In genomic region chr12:47527816-47528215, GRCh38 we compare ENCODE assay signal across 22 cellular contexts.
"Had no signal": no experiment of that assay in that cellular context is flagged by ENCODE, and none has a peak within 500 bp of the region (broad histone marks: within the 10 kb centered on the region; RNA-seq: fewer than 3 reads in every experiment).

No MANE protein-coding gene starts in this region.

- H3K27me3 Mint-ChIP-seq: activated naive CD8-positive, alpha-beta T cell treated with anti-CD3 and anti-CD28 coated beads for 36 hours had no signal

- H3K27me3 ChIP-seq: cardiac muscle cell, suprapubic skin, upper lobe of right lung had no signal

- H3K9me3 ChIP-seq: upper lobe of right lung had no signal

- H3K27ac ChIP-seq: cardiac muscle cell, coronary artery, heart left ventricle, left ventricle myocardium inferior, suprapubic skin, upper lobe of right lung had no signal

- ATAC-seq: activated T-cell treated with anti-CD3 and anti-CD28 coated beads, Interleukin-2, amount 50 U/mL, for 4 hours; effector memory CD8-positive, alpha-beta T cell; heart left ventricle; stimulated activated naive CD8-positive, alpha-beta T cell treated with anti-CD3 and anti-CD28 coated beads, Interleukin-15, Interleukin-2, amounts not matched to agents 100 U/mL and 50 U/mL, for 24 hours; upper lobe of right lung had no signal

- H3K4me3 ChIP-seq: cardiac muscle cell, coronary artery, heart left ventricle, left ventricle myocardium inferior, suprapubic skin, upper lobe of right lung had no signal

- DNase-seq: activated CD4-positive, alpha-beta memory T cell treated with anti-CD3 and anti-CD28 coated beads for 36 hours; activated CD4-positive, CD25-positive, alpha-beta regulatory T cell treated with anti-CD3 and anti-CD28 coated beads, Interleukin-2, amount 50 U/mL, for 72 hours; activated gamma-delta T cell; activated naive CD8-positive, alpha-beta T cell treated with anti-CD3 and anti-CD28 coated beads for 36 hours; activated T-cell treated with anti-CD3 and anti-CD28 coated beads, Interleukin-2, amount 50 U/mL, for 4 hours; effector memory CD8-positive, alpha-beta T cell; erythroblast; foreskin melanocyte; heart left ventricle; left ventricle myocardium inferior; nephron progenitor cell; stimulated activated CD4-positive, alpha-beta T cell treated with anti-CD3 and anti-CD28 coated beads, Interleukin-4, amount 100 ng/mL, for 1 hour; stimulated activated CD8-positive, alpha-beta memory T cell treated with anti-CD3 and anti-CD28 coated beads, Interleukin-4, amount 100 ng/mL, for 48 hours; stimulated activated naive CD8-positive, alpha-beta T cell treated with anti-CD3 and anti-CD28 coated beads, Interleukin-15, Interleukin-2, amounts not matched to agents 100 U/mL and 50 U/mL, for 24 hours; SW 1271; upper lobe of right lung had no signal

- H3K36me3 Mint-ChIP-seq: activated naive CD8-positive, alpha-beta T cell treated with anti-CD3 and anti-CD28 coated beads for 36 hours had no signal

- H3K4me3 Mint-ChIP-seq: activated CD4-positive, alpha-beta memory T cell treated with anti-CD3 and anti-CD28 coated beads for 36 hours; activated naive CD8-positive, alpha-beta T cell treated with anti-CD3 and anti-CD28 coated beads for 36 hours; activated T-cell treated with anti-CD3 and anti-CD28 coated beads, Interleukin-2, amount 50 U/mL, for 4 hours; effector memory CD8-positive, alpha-beta T cell; memory B cell; nephron progenitor cell; T-helper 2 cell treated with Interferon-gamma antibody and Interleukin-4, amounts not matched to agents 5 μg/mL and 100 μg/mL, for 36 hours had no signal

- H3K4me1 Mint-ChIP-seq: activated naive CD8-positive, alpha-beta T cell treated with anti-CD3 and anti-CD28 coated beads for 36 hours; memory B cell; nephron progenitor cell had no signal

- H3K36me3 ChIP-seq: cardiac muscle cell, heart left ventricle, left ventricle myocardium inferior, suprapubic skin, upper lobe of right lung had no signal

- H3K4me1 ChIP-seq: heart left ventricle, left ventricle myocardium inferior, suprapubic skin, upper lobe of right lung had no signal

- H3K27ac Mint-ChIP-seq: activated CD4-positive, alpha-beta memory T cell treated with anti-CD3 and anti-CD28 coated beads for 36 hours; activated naive CD8-positive, alpha-beta T cell treated with anti-CD3 and anti-CD28 coated beads for 36 hours; effector memory CD8-positive, alpha-beta T cell; memory B cell; nephron progenitor cell; T-helper 2 cell treated with Interferon-gamma antibody and Interleukin-4, amounts not matched to agents 5 μg/mL and 100 μg/mL, for 36 hours had no signal

- FAIRE-seq: keratinocyte had no signal
